Comparison of ENCODE assay signal across 8 cellular contexts in the genomic region with DNA sequence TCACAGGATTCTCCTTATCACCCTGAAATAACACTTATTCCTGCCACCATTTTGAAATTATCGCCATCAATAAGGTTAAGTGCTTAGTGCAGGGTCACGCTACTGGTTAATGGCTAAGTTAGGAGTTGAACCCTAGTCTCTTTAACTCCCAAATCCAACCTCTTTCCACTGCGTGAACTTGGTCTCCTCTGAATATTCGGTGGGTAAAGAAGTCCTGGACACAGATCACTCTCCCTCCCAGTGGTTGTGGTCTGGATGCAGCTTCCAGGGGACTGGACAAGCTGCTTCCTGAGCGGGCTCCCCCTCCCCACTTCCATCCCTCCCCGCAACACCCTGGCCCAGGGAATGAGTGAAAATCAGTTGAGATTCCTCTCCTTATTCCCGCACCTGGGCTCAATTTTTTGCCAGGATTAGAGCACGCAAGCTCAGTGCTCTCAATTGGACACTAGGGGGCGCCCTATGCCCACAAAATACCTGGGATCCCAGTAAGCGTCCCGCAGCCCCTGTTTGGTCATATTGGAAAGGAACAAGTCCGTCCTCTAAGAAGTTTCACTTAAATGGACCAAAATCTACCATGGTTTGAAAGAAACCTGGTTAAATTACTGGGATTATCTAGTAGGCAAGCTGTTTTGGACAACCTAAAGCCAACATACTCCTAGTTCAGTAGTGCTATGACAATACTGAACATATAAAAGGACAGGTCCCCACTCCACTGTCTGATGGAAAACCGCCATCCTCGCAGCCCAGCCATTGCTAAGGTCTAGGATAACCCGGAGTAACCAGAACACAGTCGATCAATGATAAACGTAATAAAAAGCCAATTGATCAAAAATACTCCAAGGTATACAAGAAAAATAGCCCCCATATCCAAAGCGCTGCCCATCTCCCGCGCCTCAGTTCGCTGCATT. TPM values are rescaled to one million over a fixed set of nuclear protein-coding genes. Genes with fewer than 3 reads are reported as not detected.
DNase-seq lines count a peak whose midpoint lies in the region; ATAC-seq and TF ChIP-seq lines count a peak whose summit lies in the region.

No MANE protein-coding gene starts in this region.

- peaks cover 4% of the 10 kb centered on the region for H3K27me3 Mint-ChIP-seq in activated CD8-positive, alpha-beta T cell treated with anti-CD3 and anti-CD28 coated beads for 36 hours
- no peaks in the 10 kb centered on the region for H3K27me3 Mint-ChIP-seq in effector memory CD8-positive, alpha-beta T cell

- H3K4me1 Mint-ChIP-seq in activated CD8-positive, alpha-beta T cell treated with anti-CD3 and anti-CD28 coated beads for 36 hours (ENCODE audit: low read depth): peaks cover 48% of the 10 kb centered on the region
- H3K4me1 Mint-ChIP-seq in effector memory CD8-positive, alpha-beta T cell (ENCODE audit: low read depth in 2 of 2): peaks cover 38 to 42% of the 10 kb centered on the region in 2 donors

- H3K36me3 Mint-ChIP-seq in activated CD8-positive, alpha-beta T cell treated with anti-CD3 and anti-CD28 coated beads for 36 hours (ENCODE audit: low read depth): no peaks in the 10 kb centered on the region
- no peaks in the 10 kb centered on the region for H3K36me3 Mint-ChIP-seq in effector memory CD8-positive, alpha-beta T cell (ENCODE audit: insufficient read depth)

- CTCF ChIA-PET in activated CD8-positive, alpha-beta T cell treated with anti-CD3 and anti-CD28 coated beads for 36 hours (lab: Charles Lee): interaction anchor here (0.6 to 9.6 kb wide), 41 partner anchors 10 to 297 kb away, joined by 3 to 136 read pairs (median 5); no protein-coding TSS in a partner anchor

- peak; percentile 97 for TF ChIP-seq CTCF in activated CD8-positive, alpha-beta T cell treated with anti-CD3 and anti-CD28 coated beads for 36 hours (IDR thresholded peaks at IDR 0.05)

- intact Hi-C loops in activated CD8-positive, alpha-beta T cell treated with anti-CD3 and anti-CD28 coated beads for 36 hours (cut with micrococcal nuclease): loop anchor here (2.0 to 10.0 kb wide), 2 partner anchors 23 to 145 kb away; no protein-coding TSS in a partner anchor

- H3K27ac Mint-ChIP-seq in activated CD8-positive, alpha-beta T cell treated with anti-CD3 and anti-CD28 coated beads for 36 hours: no peak overlapping the region
- H3K27ac Mint-ChIP-seq in effector memory CD8-positive, alpha-beta T cell: no peak overlapping the region

- POLR2A ChIA-PET in activated CD8-positive, alpha-beta T cell treated with anti-CD3 and anti-CD28 coated beads for 36 hours (lab: Charles Lee): interaction anchor here (0.5 to 0.8 kb wide), 2 partner anchors 22 to 169 kb away, joined by 3 to 4 read pairs; no protein-coding TSS in a partner anchor

- peak; percentile 48 for ATAC-seq in HG03135 (IDR thresholded peaks at IDR 0.05; ENCODE audit: unreplicated experiment)
- no peak for ATAC-seq in activated CD8-positive, alpha-beta T cell treated with anti-CD3 and anti-CD28 coated beads for 36 hours
- peak; percentile 20 for ATAC-seq in effector memory CD8-positive, alpha-beta T cell (replicated peaks)

- no peak overlapping the region for H3K4me3 Mint-ChIP-seq in activated CD8-positive, alpha-beta T cell treated with anti-CD3 and anti-CD28 coated beads for 36 hours
- peak overlapping the region; percentile 33 to 57 for H3K4me3 Mint-ChIP-seq in effector memory CD8-positive, alpha-beta T cell

- peak; percentile 1 to 34 for DNase-seq in NCI-H187 (lab: John Stamatoyannopoulos, UW)
- no peak for DNase-seq in NCI-H187 treated with DMSO at 0.1 percent for 48 hours (lab: John Stamatoyannopoulos, UW)
- peak; percentile 49 to 87 for DNase-seq in NCI-H526 (lab: John Stamatoyannopoulos, UW)
- DNase-seq in activated CD8-positive, alpha-beta T cell treated with anti-CD3 and anti-CD28 coated beads for 36 hours: peak; percentile 83
- DNase-seq in effector memory CD8-positive, alpha-beta T cell: peak; percentile 70 to 75 (median 72)
- DNase-seq in medulla oblongata (ENCODE audit: extremely low spot score): peak; percentile 92
- DNase-seq in stimulated activated CD8-positive, alpha-beta memory T cell treated with anti-CD3 and anti-CD28 coated beads, Interleukin-15, amount 100 ng/mL, for 1 hour (ENCODE audit: low read depth): peak; percentile 43

- H3K9me3 Mint-ChIP-seq in activated CD8-positive, alpha-beta T cell treated with anti-CD3 and anti-CD28 coated beads for 36 hours: no peaks in the 10 kb centered on the region
- no peaks in the 10 kb centered on the region for H3K9me3 Mint-ChIP-seq in effector memory CD8-positive, alpha-beta T cell

RNA-seq across cellular contexts. Expression of a gene that starts 40.4 kb away (rescaled TPM):
- not detected for total RNA-seq in activated CD8-positive, alpha-beta T cell treated with anti-CD3 and anti-CD28 coated beads for 36 hours
